ENCODE assay signal across 9 cellular contexts in the genomic region with DNA sequence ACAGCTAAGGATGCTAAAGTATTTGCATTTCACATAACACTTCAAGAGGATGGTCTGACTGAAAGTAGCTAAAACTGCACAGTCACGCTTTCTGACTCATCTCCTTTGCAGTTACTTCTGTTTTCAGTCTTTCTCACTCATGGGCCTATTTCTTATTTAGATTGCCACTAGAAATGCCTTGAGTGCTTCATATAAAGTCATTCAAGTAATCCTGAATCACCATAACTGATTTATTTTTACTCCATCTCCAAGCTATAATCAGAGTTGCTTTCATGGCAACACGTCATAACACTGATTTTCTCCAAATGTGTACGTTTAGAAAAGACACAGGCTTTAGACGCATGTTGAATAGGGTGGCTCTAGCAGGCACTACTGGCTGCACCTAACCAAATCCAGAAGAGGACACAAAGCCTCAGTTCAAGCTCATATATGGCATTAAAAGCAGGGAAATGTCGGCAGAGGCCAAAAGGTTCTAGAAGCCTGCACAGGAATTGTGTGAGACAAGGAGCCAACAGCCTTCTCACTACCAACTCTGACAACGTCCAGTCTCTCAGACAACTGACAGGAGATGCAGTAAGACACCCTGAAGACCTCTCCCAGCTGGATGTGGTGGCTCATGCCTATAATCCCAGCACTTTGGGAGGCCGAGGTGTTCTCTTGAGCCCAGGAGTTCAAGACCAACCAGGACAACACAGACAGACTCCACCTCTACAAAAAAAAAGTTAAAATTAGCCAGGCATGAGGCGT.
DNase-seq lines count a peak whose midpoint lies in the region; ATAC-seq and TF ChIP-seq lines count a peak whose summit lies in the region.
"Had no signal": no experiment of that assay in that cellular context is flagged by ENCODE, and none has a peak within 500 bp of the region (broad histone marks: within the 10 kb centered on the region; RNA-seq: fewer than 3 reads in every experiment).

No MANE protein-coding gene starts in this region.

- H3K36me3 Mint-ChIP-seq in naive thymus-derived CD4-positive, alpha-beta T cell: no peaks in the 10 kb centered on the region

- DNase-seq in GM13977 (ENCODE audit: low spot score): peak; percentile 74
- peak; percentile 18 to 54 for DNase-seq in HL-60 (ENCODE audit: low read depth in 1 of 2, low spot score in 1 of 2)
- DNase-seq in naive thymus-derived CD4-positive, alpha-beta T cell: no peak
- DNase-seq in islet precursor cell: no peak
- DNase-seq in NCI-H774 (lab: John Stamatoyannopoulos, UW): no peak

- H3K27ac Mint-ChIP-seq in naive thymus-derived CD4-positive, alpha-beta T cell: peak overlapping the region in 2 of 9 donors; percentile 4 to 16

- in situ Hi-C loops in GM13977 (cut with MboI; ENCODE audit: low pct_unique_long_range_greater_than_20kb, low sequenced_read_pairs, unreplicated experiment): no loop called here

- CTCF ChIA-PET in naive thymus-derived CD4-positive, alpha-beta T cell (lab: Charles Lee): interaction anchor here (0.7 to 1.6 kb wide), 3 partner anchors 14 to 123 kb away, joined by 3 to 6 read pairs (median 3); no protein-coding TSS in a partner anchor

- H3K27me3 ChIP-seq in HL-60 (ENCODE audit: insufficient read depth, poor library complexity, severe bottlenecking): no peaks in the 10 kb centered on the region
- H3K27me3 ChIP-seq in naive thymus-derived CD4-positive, alpha-beta T cell (ENCODE audit: control insufficient read depth in 2 of 2, insufficient read depth in 2 of 2, low read length in 2 of 2): no peaks in the 10 kb centered on the region

- no peak overlapping the region for H3K27ac ChIP-seq in HL-60 (replicated peaks)
- peak overlapping the region; percentile 65 for H3K27ac ChIP-seq in angular gyrus (ENCODE audit: low read depth, low read length)
- no peak overlapping the region for H3K27ac ChIP-seq in naive thymus-derived CD4-positive, alpha-beta T cell (ENCODE audit: low read depth, low read length)

- ATAC-seq in GM21526 (IDR thresholded peaks at IDR 0.05; ENCODE audit: low FRiP score, unreplicated experiment) (peak; percentile 97), esophagus mucosa (no peak)
- ATAC-seq in naive thymus-derived CD4-positive, alpha-beta T cell: peak; percentile 48

- peaks cover 0 to 2% (median 0%) of the 10 kb centered on the region in 5 donors for H3K27me3 Mint-ChIP-seq in naive thymus-derived CD4-positive, alpha-beta T cell

- H3K4me3 Mint-ChIP-seq in naive thymus-derived CD4-positive, alpha-beta T cell: no peak overlapping the region

- no peaks in the 10 kb centered on the region for H3K9me3 ChIP-seq in naive thymus-derived CD4-positive, alpha-beta T cell (ENCODE audit: control insufficient read depth in 2 of 3, low read length in 3 of 3)

- H3K9me3 Mint-ChIP-seq in naive thymus-derived CD4-positive, alpha-beta T cell: no peaks in the 10 kb centered on the region

- no peak for TF ChIP-seq CTCF in GM13977 (IDR thresholded peaks at IDR 0.05; ENCODE audit: extremely low read depth, insufficient read depth, missing control alignments)
- no peak for TF ChIP-seq CTCF in HL-60 (IDR thresholded peaks at IDR 0.05; ENCODE audit: insufficient read depth, low read length)

- H3K4me3 ChIP-seq in HL-60 (replicated peaks; ENCODE audit: insufficient read depth, low read length): no peak overlapping the region
- H3K4me3 ChIP-seq in naive thymus-derived CD4-positive, alpha-beta T cell (ENCODE audit: low read length): no peak overlapping the region
- H3K4me3 ChIP-seq: skin epidermis had no signal

- no peaks in the 10 kb centered on the region for H3K36me3 ChIP-seq in naive thymus-derived CD4-positive, alpha-beta T cell (ENCODE audit: control insufficient read depth in 2 of 3, insufficient read depth in 3 of 3, low read length in 3 of 3)

- intact Hi-C loops in naive thymus-derived CD4-positive, alpha-beta T cell (cut with micrococcal nuclease): no loop called here

- POLR2A ChIA-PET in naive thymus-derived CD4-positive, alpha-beta T cell (lab: Charles Lee): no interaction called here

- peaks cover 0 to 18% of the 10 kb centered on the region in 2 donors for H3K4me1 ChIP-seq in naive thymus-derived CD4-positive, alpha-beta T cell (ENCODE audit: control insufficient read depth in 2 of 2, insufficient read depth in 2 of 2, low read length in 2 of 2)

- H3K4me1 Mint-ChIP-seq in naive thymus-derived CD4-positive, alpha-beta T cell: peaks cover 10 to 31% (median 24%) of the 10 kb centered on the region in 7 donors

Comparison
In these comparisons a context has a peak if more than half of its experiments do, and no peak if none do; other contexts are left out.
1. DNase-seq: peak in GM13977 (single experiment) and HL-60 (2 of 2); none in naive thymus-derived CD4-positive, alpha-beta T cell (0 of 9), islet precursor cell (single experiment) and NCI-H774 (single experiment).